Comparison of ENCODE assay signal across 8 cellular contexts in genomic region chr16:2639071-2640063, GRCh38. TPM values are rescaled to one million over a fixed set of nuclear protein-coding genes. Genes with fewer than 3 reads are reported as not detected.
DNase-seq lines count a peak whose midpoint lies in the region; ATAC-seq, FAIRE-seq and TF ChIP-seq lines count a peak whose summit lies in the region.
"Not testable (repeated sequence)": the region's sequence is repeated elsewhere in the genome, so short reads cannot be mapped to it uniquely, and the experiment has no call there.

No MANE protein-coding gene starts in this region.

- H3K9me3 ChIP-seq in aorta (ENCODE audit: control insufficient read depth, low read length), result not testable (repeated sequence)

- not testable (repeated sequence) for TF ChIP-seq POLR2A in GM12891 (IDR thresholded peaks at IDR 0.05; ENCODE audit: low read depth, low read length)

- not testable (repeated sequence) for H3K27ac Mint-ChIP-seq in endothelial cell (ENCODE audit: unreplicated experiment); memory B cell

- not testable (repeated sequence) for H3K4me3 ChIP-seq in aorta (ENCODE audit: low read length in 2 of 2)

- H3K4me3 Mint-ChIP-seq in endothelial cell (ENCODE audit: unreplicated experiment); memory B cell: not testable (repeated sequence)

- not testable (repeated sequence) for H3K9me3 Mint-ChIP-seq in endothelial cell (ENCODE audit: unreplicated experiment); memory B cell

- not testable (repeated sequence) for H3K36me3 Mint-ChIP-seq in endothelial cell (ENCODE audit: low read depth, unreplicated experiment); memory B cell

- WGBS in aorta, 2 donors, result 84 to 89% methylated on average over 7 to 10 of the region's 21 CpGs

- not testable (repeated sequence) for H3K27ac ChIP-seq in aorta (ENCODE audit: low read depth in 1 of 2, low read length in 2 of 2)

- not testable (repeated sequence) for TF ChIP-seq CTCF in endothelial cell (IDR thresholded peaks at IDR 0.05; ENCODE audit: unreplicated experiment)

- ATAC-seq in HG03175 (IDR thresholded peaks at IDR 0.05; ENCODE audit: unreplicated experiment) (peak; percentile 52), memory B cell (ENCODE audit: low read depth) (peak; percentile 87), aorta (ENCODE audit: low FRiP score) (peak; percentile 57)

- peak; percentile 92 for FAIRE-seq in GM12891 (lab: Jason Lieb, UNC)

- not testable (repeated sequence) for DNase-seq in GM12891 (ENCODE audit: insufficient read length, low spot score)
- DNase-seq in activated CD4-positive, alpha-beta T cell treated with anti-CD3 and anti-CD28 coated beads for 24 hours (ENCODE audit: low read depth in 2 of 2), result peak; percentile 28 to 48
- peak; percentile 44 for DNase-seq in activated T-helper 9 cell treated with anti-CD3 and anti-CD28 coated beads, Interleukin-2, amount 50 U/mL, for 16 hours (ENCODE audit: low read depth)
- peak; percentile 28 for DNase-seq in endothelial cell (ENCODE audit: low spot score)
- peak; percentile 42 to 45 for DNase-seq in memory B cell (ENCODE audit: low spot score in 2 of 2)
- peak; percentile 61 to 66 for DNase-seq in stimulated activated CD4-positive, alpha-beta T cell treated with anti-CD3 and anti-CD28 coated beads, Interleukin-2, amount 100 ng/mL, for 24 hours
- DNase-seq in aorta, result peak in 1 of 2 donors; percentile 77

- not testable (repeated sequence) for H3K27me3 Mint-ChIP-seq in endothelial cell (ENCODE audit: unreplicated experiment); memory B cell

- not testable (repeated sequence) for H3K27me3 ChIP-seq in aorta (ENCODE audit: control insufficient read depth in 1 of 2, insufficient read depth in 2 of 2, low read length in 1 of 2)

- intact Hi-C loops in aorta (cut with DNase I), result not testable (repeated sequence)

- not testable (repeated sequence) for H3K4me1 ChIP-seq in aorta (ENCODE audit: control insufficient read depth in 1 of 2, insufficient read depth in 2 of 2, low read length in 2 of 2)

- H3K36me3 ChIP-seq in aorta (ENCODE audit: control insufficient read depth in 1 of 2, insufficient read depth in 2 of 2, low read length in 1 of 2), result not testable (repeated sequence)

- H3K4me1 Mint-ChIP-seq in endothelial cell (ENCODE audit: unreplicated experiment); memory B cell: not testable (repeated sequence)

TF ChIP-seq in GM12891, 5 proteins besides CTCF, POLR2A, EP300 and RAD21:
- peak; percentile 64 for TF ChIP-seq SPI1 (IDR thresholded peaks at IDR 0.05; ENCODE audit: low read depth, low read length)

RNA-seq across cellular contexts. Expression of gene KCTD5, which starts 43.0 kb away (rescaled TPM):
- polyA plus RNA-seq in GM12891 (2012; ENCODE audit: low read depth, missing spikeins), result 21.6 TPM
- total RNA-seq in endothelial cell (ENCODE audit: unreplicated experiment), result 24.3 TPM
- 10 to 100 TPM; 14.3 to 15.5 TPM for total RNA-seq in aorta
- 10 to 100 TPM in 1 of 2 donors, 1 to 10 TPM in 1; 9.7 to 13.0 TPM for polyA plus RNA-seq in aorta
